In genomic region chr10:114408112-114408967, GRCh38 we compare ENCODE assay signal across 22 cellular contexts. TPM values are rescaled to one million over a fixed set of nuclear protein-coding genes. Genes with fewer than 3 reads are reported as not detected.
DNase-seq lines count a peak whose midpoint lies in the region; ATAC-seq and TF ChIP-seq lines count a peak whose summit lies in the region.
"Had no signal": no experiment of that assay in that cellular context is flagged by ENCODE, and none has a peak within 500 bp of the region (broad histone marks: within the 10 kb centered on the region; RNA-seq: fewer than 3 reads in every experiment).

No MANE protein-coding gene starts in this region.

- peaks cover 29% of the 10 kb centered on the region for H3K27me3 Mint-ChIP-seq in activated T-helper 1 cell treated with anti-CD3 and anti-CD28 coated beads, Interleukin-12 subunit alpha, Interleukin-12 subunit beta, Interleukin-2, Interleukin-4 antibody, amounts not matched to agents 30 ng/mL and 10 ng/mL and 1 ng/mL, durations not matched to agents 14 hours and 24 hours and 36 hours (ENCODE audit: insufficient read depth)
- peaks cover 13% of the 10 kb centered on the region for H3K27me3 Mint-ChIP-seq in endothelial cell (ENCODE audit: unreplicated experiment)

- intact Hi-C loops in activated T-helper 1 cell treated with anti-CD3 and anti-CD28 coated beads, Interleukin-12 subunit alpha, Interleukin-12 subunit beta, Interleukin-2, Interleukin-4 antibody, amounts not matched to agents 30 ng/mL and 10 ng/mL and 1 ng/mL, durations not matched to agents 14 hours and 24 hours and 36 hours (cut with micrococcal nuclease), result no loop called here

- peaks cover under 1% of the 10 kb centered on the region for H3K4me1 Mint-ChIP-seq in activated T-helper 1 cell treated with anti-CD3 and anti-CD28 coated beads, Interleukin-12 subunit alpha, Interleukin-12 subunit beta, Interleukin-2, Interleukin-4 antibody, amounts not matched to agents 30 ng/mL and 10 ng/mL and 1 ng/mL, durations not matched to agents 14 hours and 24 hours and 36 hours (ENCODE audit: low read depth)
- peaks cover 21% of the 10 kb centered on the region for H3K4me1 Mint-ChIP-seq in endothelial cell (ENCODE audit: unreplicated experiment)

- no peak overlapping the region for H3K9ac ChIP-seq in BLaER1
- H3K9ac ChIP-seq: KMS-11 had no signal

- H3K9me3 Mint-ChIP-seq in activated T-helper 1 cell treated with anti-CD3 and anti-CD28 coated beads, Interleukin-12 subunit alpha, Interleukin-12 subunit beta, Interleukin-2, Interleukin-4 antibody, amounts not matched to agents 30 ng/mL and 10 ng/mL and 1 ng/mL, durations not matched to agents 14 hours and 24 hours and 36 hours, result no peaks in the 10 kb centered on the region
- no peaks in the 10 kb centered on the region for H3K9me3 Mint-ChIP-seq in endothelial cell (ENCODE audit: unreplicated experiment)
- H3K9me3 Mint-ChIP-seq: central memory CD8-positive, alpha-beta T cell; nephron had no signal

- no peak overlapping the region for H3K4me3 Mint-ChIP-seq in activated T-helper 1 cell treated with anti-CD3 and anti-CD28 coated beads, Interleukin-12 subunit alpha, Interleukin-12 subunit beta, Interleukin-2, Interleukin-4 antibody, amounts not matched to agents 30 ng/mL and 10 ng/mL and 1 ng/mL, durations not matched to agents 14 hours and 24 hours and 36 hours
- H3K4me3 Mint-ChIP-seq in endothelial cell (ENCODE audit: unreplicated experiment), result no peak overlapping the region
- H3K4me3 Mint-ChIP-seq: activated CD4-positive, alpha-beta T cell treated with anti-CD3 and anti-CD28 coated beads for 36 hours; CD4-positive, CD25-positive, alpha-beta regulatory T cell; central memory CD8-positive, alpha-beta T cell; stimulated activated naive CD8-positive, alpha-beta T cell treated with anti-CD3 and anti-CD28 coated beads, Interleukin-15, amount 100 ng/mL, for 72 hours had no signal

- 0 out of 2 replicates have a peak, but pooled peaks cover 5% of the 10 kb centered on the region for H3K9me3 ChIP-seq in BLaER1
- H3K9me3 ChIP-seq: heart right ventricle had no signal

- H3K27me3 ChIP-seq in BLaER1 (peaks cover 40% of the 10 kb centered on the region), foreskin keratinocyte (no peaks in the 10 kb centered on the region)

- peaks cover 18% of the 10 kb centered on the region for H4K20me1 ChIP-seq in BLaER1

- no peak overlapping the region for H3K4me3 ChIP-seq in BLaER1
- H3K4me3 ChIP-seq: heart right ventricle had no signal

- peak overlapping the region; percentile 56 for H3K4me2 ChIP-seq in BLaER1
- H3K4me2 ChIP-seq: KMS-11 had no signal

- H3K36me3 Mint-ChIP-seq in activated T-helper 1 cell treated with anti-CD3 and anti-CD28 coated beads, Interleukin-12 subunit alpha, Interleukin-12 subunit beta, Interleukin-2, Interleukin-4 antibody, amounts not matched to agents 30 ng/mL and 10 ng/mL and 1 ng/mL, durations not matched to agents 14 hours and 24 hours and 36 hours (ENCODE audit: low read depth), result no peaks in the 10 kb centered on the region
- peaks cover 3% of the 10 kb centered on the region for H3K36me3 Mint-ChIP-seq in endothelial cell (ENCODE audit: low read depth, unreplicated experiment)

- H3K4me1 ChIP-seq in BLaER1, result peaks cover 32% of the 10 kb centered on the region
- peaks cover 16% of the 10 kb centered on the region for H3K4me1 ChIP-seq in foreskin keratinocyte

- H3K27ac ChIP-seq in BLaER1 (no peak overlapping the region), foreskin keratinocyte (no peak overlapping the region)
- H3K27ac ChIP-seq: heart right ventricle, KMS-11 had no signal

- H3K27ac Mint-ChIP-seq in activated T-helper 1 cell treated with anti-CD3 and anti-CD28 coated beads, Interleukin-12 subunit alpha, Interleukin-12 subunit beta, Interleukin-2, Interleukin-4 antibody, amounts not matched to agents 30 ng/mL and 10 ng/mL and 1 ng/mL, durations not matched to agents 14 hours and 24 hours and 36 hours, result no peak overlapping the region
- H3K27ac Mint-ChIP-seq in endothelial cell (ENCODE audit: unreplicated experiment), result no peak overlapping the region
- H3K27ac Mint-ChIP-seq: activated CD4-positive, alpha-beta T cell treated with anti-CD3 and anti-CD28 coated beads for 36 hours; CD4-positive, CD25-positive, alpha-beta regulatory T cell; stimulated activated naive CD8-positive, alpha-beta T cell treated with anti-CD3 and anti-CD28 coated beads, Interleukin-15, amount 100 ng/mL, for 72 hours had no signal

- H3K36me3 ChIP-seq in BLaER1, result no peaks in the 10 kb centered on the region
- H3K36me3 ChIP-seq: heart right ventricle had no signal

- ATAC-seq in GM21576 (IDR thresholded peaks at IDR 0.05; ENCODE audit: unreplicated experiment) (peak; percentile 49), foreskin keratinocyte (peak; percentile 33), HG03439 (IDR thresholded peaks at IDR 0.05; ENCODE audit: unreplicated experiment) (no peak)
- ATAC-seq: activated CD4-positive, alpha-beta T cell treated with anti-CD3 and anti-CD28 coated beads for 36 hours; heart right ventricle; SK-N-SH treated with all-trans-retinoic acid at 6 μM for 48 hours; stimulated activated naive CD8-positive, alpha-beta T cell treated with anti-CD3 and anti-CD28 coated beads, Interleukin-15, amount 100 ng/mL, for 72 hours had no signal

- TF ChIP-seq CTCF in foreskin keratinocyte (conservative IDR thresholded peaks at IDR 0.05) (no peak), endothelial cell (IDR thresholded peaks at IDR 0.05; ENCODE audit: unreplicated experiment) (no peak)

- peak; percentile 9 for DNase-seq in NCI-H2107 (lab: John Stamatoyannopoulos, UW)
- DNase-seq in foreskin keratinocyte, result no peak
- DNase-seq in activated T-helper 1 cell treated with anti-CD3 and anti-CD28 coated beads, Interleukin-12 subunit alpha, Interleukin-12 subunit beta, Interleukin-2, Interleukin-4 antibody, amounts not matched to agents 30 ng/mL and 10 ng/mL and 1 ng/mL, durations not matched to agents 14 hours and 24 hours and 36 hours (ENCODE audit: low spot score), result no peak
- DNase-seq in endothelial cell (ENCODE audit: low spot score), result no peak
- no peak for DNase-seq in NCI-H2171 treated with DMSO at 0.1 percent for 48 hours (lab: John Stamatoyannopoulos, UW)
- DNase-seq: activated CD4-positive, alpha-beta T cell treated with anti-CD3 and anti-CD28 coated beads for 36 hours; activated gamma-delta T cell; amygdala; CD4-positive, CD25-positive, alpha-beta regulatory T cell; heart right ventricle; kidney; NCI-H1092 treated with DMSO at 0.1 percent for 48 hours; NCI-H524; stimulated activated naive CD8-positive, alpha-beta T cell treated with anti-CD3 and anti-CD28 coated beads, Interleukin-15, amount 100 ng/mL, for 72 hours had no signal

RNA-seq across cellular contexts. Expression of gene AFAP1L2, which starts 4.0 kb away (rescaled TPM):
- 53.8 and 58.4 TPM in 2 replicates for total RNA-seq in foreskin keratinocyte
- 24.2 and 24.6 TPM in 2 replicates for polyA plus RNA-seq in foreskin keratinocyte
- total RNA-seq in activated T-helper 1 cell treated with anti-CD3 and anti-CD28 coated beads, Interleukin-12 subunit alpha, Interleukin-12 subunit beta, Interleukin-2, Interleukin-4 antibody, amounts not matched to agents 30 ng/mL and 10 ng/mL and 1 ng/mL, durations not matched to agents 14 hours and 24 hours and 36 hours, result 3.7 and 4.1 TPM in 2 replicates
- total RNA-seq in endothelial cell (ENCODE audit: unreplicated experiment), result 0.77 TPM
- total RNA-seq: A673 had no signal

Comparison
In these comparisons a context has a peak if more than half of its experiments do, and no peak if none do; other contexts are left out.
1. RNA of gene AFAP1L2, which starts 4.0 kb away (total RNA-seq): 53.8 to 58.4 TPM in foreskin keratinocyte; 3.7 to 4.1 TPM in activated T-helper 1 cell treated with anti-CD3 and anti-CD28 coated beads, Interleukin-12 subunit alpha, Interleukin-12 subunit beta, Interleukin-2, Interleukin-4 antibody, amounts not matched to agents 30 ng/mL and 10 ng/mL and 1 ng/mL, durations not matched to agents 14 hours and 24 hours and 36 hours and 0.77 TPM in endothelial cell (single experiment); every median in the first group is over 10 times any median in the second.